In the genomic region with DNA sequence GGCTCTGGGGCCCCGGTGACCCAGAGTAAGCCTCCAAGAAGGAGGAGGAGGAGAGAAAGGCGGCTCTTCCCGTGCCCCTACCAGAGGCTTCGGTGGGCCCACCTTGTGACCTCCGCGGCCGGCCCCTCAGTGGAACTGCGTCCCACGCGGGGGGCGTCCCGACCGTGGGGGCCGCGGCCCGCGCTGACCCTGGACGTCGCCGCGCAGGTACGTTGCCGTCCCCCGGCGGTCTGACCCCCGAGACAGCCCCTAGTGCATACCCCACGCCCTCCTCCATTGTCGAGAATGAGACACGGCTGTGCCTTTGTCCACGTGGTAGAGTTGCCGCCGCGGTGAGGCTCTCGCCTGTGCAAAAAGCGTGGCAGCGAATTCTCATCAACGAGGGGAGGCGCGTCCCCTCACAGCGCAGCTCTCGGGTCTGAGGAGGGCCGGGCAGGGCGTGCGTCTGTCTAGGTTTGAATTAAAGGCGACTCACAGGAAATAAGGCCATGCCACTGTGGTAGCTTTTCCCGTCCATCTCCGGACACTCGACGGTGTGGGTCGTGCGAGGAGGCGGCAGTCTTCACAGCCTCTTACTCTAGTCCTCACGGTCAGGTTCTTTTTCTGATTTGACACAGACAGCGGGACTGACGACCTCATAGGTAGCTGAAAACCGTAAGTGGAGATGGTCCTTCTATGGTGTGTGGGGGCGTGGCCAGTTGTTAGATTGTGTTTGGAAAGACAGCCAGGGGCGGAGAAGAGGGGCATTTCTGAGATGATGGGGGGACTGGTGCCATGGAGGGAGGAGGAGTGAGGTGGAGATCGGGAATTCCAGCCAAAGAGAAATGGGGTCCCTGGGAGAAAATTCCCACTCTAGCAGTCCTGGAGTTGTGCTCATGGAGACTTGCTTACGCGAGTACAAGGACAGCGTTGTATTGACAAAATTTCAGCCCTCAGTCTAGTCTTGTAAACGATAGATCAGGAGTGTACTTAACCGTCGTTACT, we compare ENCODE assay signal across 8 cellular contexts. TPM values are rescaled to one million over a fixed set of nuclear protein-coding genes. Genes with fewer than 3 reads are reported as not detected.
DNase-seq lines count a peak whose midpoint lies in the region; ATAC-seq and TF ChIP-seq lines count a peak whose summit lies in the region.

No MANE protein-coding gene starts in this region.

- WGBS in heart right ventricle, 2 donors: 2 to 3% methylated on average over 65 of the region's 65 CpGs
- WGBS in psoas muscle, 3 donors: 1 to 2% (median 2%) methylated on average over 56 to 65 of the region's 65 CpGs

- no peaks in the 10 kb centered on the region for H3K9me3 Mint-ChIP-seq in Calu3 (ENCODE audit: low read depth, unreplicated experiment)
- H3K9me3 Mint-ChIP-seq in activated naive CD4-positive, alpha-beta T cell treated with anti-CD3 and anti-CD28 coated beads, Interleukin-2, amount 50 U/mL, for 72 hours: no peaks in the 10 kb centered on the region

- BruUV-seq in Calu3 (replicated peaks; lab: Mats Ljungman, UMichigan): no TSS peak

- peaks cover 20% of the 10 kb centered on the region for H3K36me3 Mint-ChIP-seq in Calu3 (ENCODE audit: insufficient read depth, unreplicated experiment)
- peaks cover 6 to 14% of the 10 kb centered on the region in 2 donors for H3K36me3 Mint-ChIP-seq in activated naive CD4-positive, alpha-beta T cell treated with anti-CD3 and anti-CD28 coated beads, Interleukin-2, amount 50 U/mL, for 72 hours

- H3K4me1 ChIP-seq in HUES48 (ENCODE audit: control insufficient read depth, insufficient read depth, low read length) (peaks cover 24% of the 10 kb centered on the region), heart right ventricle (peaks cover 3 to 29% (median 24%) of the 10 kb centered on the region in 9 donors), psoas muscle (peaks cover 13% of the 10 kb centered on the region)

- H3K36me3 ChIP-seq in HUES48 (ENCODE audit: control insufficient read depth, insufficient read depth, low read length): peaks cover 23% of the 10 kb centered on the region
- H3K36me3 ChIP-seq in heart right ventricle: peaks cover 0 to 25% (median 0%) of the 10 kb centered on the region in 9 donors
- peaks cover 9 to 18% of the 10 kb centered on the region in 2 donors for H3K36me3 ChIP-seq in psoas muscle (ENCODE audit: insufficient read depth in 1 of 2, low read depth in 1 of 2)

- peak overlapping the region; percentile 67 for H3K27ac Mint-ChIP-seq in Calu3 (ENCODE audit: unreplicated experiment)
- peak overlapping the region; percentile 97 to 100 for H3K27ac Mint-ChIP-seq in activated naive CD4-positive, alpha-beta T cell treated with anti-CD3 and anti-CD28 coated beads, Interleukin-2, amount 50 U/mL, for 72 hours

- H3K4me3 Mint-ChIP-seq in Calu3 (ENCODE audit: low read depth, unreplicated experiment): peak overlapping the region; percentile 86

- CTCF ChIA-PET in Calu3 (lab: Charles Lee): interaction anchor here (0.6 kb wide), 1 partner anchor 14 kb away, joined by 5 read pairs; no protein-coding TSS in a partner anchor

- H3K27ac ChIP-seq in HUES48 (ENCODE audit: low read depth, low read length) (peak overlapping the region; percentile 74), heart right ventricle (peak overlapping the region; percentile 88 to 100 (median 98)), psoas muscle (peak overlapping the region; percentile 99)

- no peaks in the 10 kb centered on the region for H3K27me3 Mint-ChIP-seq in Calu3 (ENCODE audit: unreplicated experiment)

- intact Hi-C loops in Calu3 (cut with micrococcal nuclease; ENCODE audit: unreplicated experiment) (loop anchor here (1.0 kb wide), 1 partner anchor 7 kb away; no protein-coding TSS in a partner anchor), heart right ventricle (cut with DNase I) (loop anchor here in 4 of 10 donors (5.0 to 10.0 kb wide), 5 partner anchors 186 to 1704 kb away; a partner anchor contains a TSS), psoas muscle (cut with DNase I) (loop anchor here (5.0 to 10.0 kb wide), 5 partner anchors 64 to 304 kb away; a partner anchor contains a TSS)

- DNase-seq in Calu3 (peak; percentile 15), SK-MEL-5 (ENCODE audit: low read depth, low spot score) (peak; percentile 47), heart right ventricle (peak in 1 of 2 donors; percentile 43), psoas muscle (peak; percentile 44 to 75), NCI-H446 treated with DMSO at 0.1 percent for 48 hours (lab: John Stamatoyannopoulos, UW) (no peak)
- DNase-seq in activated naive CD4-positive, alpha-beta T cell treated with anti-CD3 and anti-CD28 coated beads, Interleukin-2, amount 50 U/mL, for 72 hours (ENCODE audit: low spot score in 2 of 2): peak; percentile 64 to 68

- H3K4me3 ChIP-seq in HUES48 (ENCODE audit: low read depth, low read length): peak overlapping the region; percentile 98
- H3K4me3 ChIP-seq in heart right ventricle: peak overlapping the region; percentile 78 to 97 (median 86)
- H3K4me3 ChIP-seq in psoas muscle: peak overlapping the region; percentile 91

- peak; percentile 20 for ATAC-seq in GM21367 (IDR thresholded peaks at IDR 0.05; ENCODE audit: unreplicated experiment)
- peak; percentile 46 to 51 for ATAC-seq in activated naive CD4-positive, alpha-beta T cell treated with anti-CD3 and anti-CD28 coated beads, Interleukin-2, amount 50 U/mL, for 72 hours
- ATAC-seq in heart right ventricle: peak; percentile 7 to 64 (median 11)
- peak; percentile 12 to 41 (median 32) for ATAC-seq in psoas muscle

- no peaks in the 10 kb centered on the region for H3K4me1 Mint-ChIP-seq in Calu3 (ENCODE audit: low read depth, unreplicated experiment)

- no peaks in the 10 kb centered on the region for H3K27me3 ChIP-seq in HUES48 (ENCODE audit: control insufficient read depth, insufficient read depth, low read length)
- no peaks in the 10 kb centered on the region for H3K27me3 ChIP-seq in heart right ventricle
- no peaks in the 10 kb centered on the region for H3K27me3 ChIP-seq in psoas muscle (ENCODE audit: insufficient read depth in 3 of 3, low read length in 2 of 3)

- H3K9ac ChIP-seq in HUES48 (ENCODE audit: low read depth, low read length): peak overlapping the region; percentile 53; the same call in 1 of the 2 replicates

- H3K9me3 ChIP-seq in HUES48 (ENCODE audit: control insufficient read depth, insufficient read depth, low read length) (no peaks in the 10 kb centered on the region), heart right ventricle (no peaks in the 10 kb centered on the region), psoas muscle (no peaks in the 10 kb centered on the region)

- TF ChIP-seq CTCF in Calu3 (IDR thresholded peaks at IDR 0.05; ENCODE audit: unreplicated experiment) (no peak), heart right ventricle (IDR thresholded peaks at IDR 0.05) (no peak), psoas muscle (IDR thresholded peaks at IDR 0.05) (no peak)

- in situ Hi-C loops in SK-MEL-5 (cut with HindIII; ENCODE audit: low pct_unique_long_range_greater_than_20kb, low sequenced_read_pairs): no loop called here

RNA-seq across cellular contexts. Expression of a gene that starts 0.6 kb away (rescaled TPM):
- total RNA-seq in Calu3 (2022) (7.2 and 7.9 TPM in 2 replicates), heart right ventricle (10 to 100 TPM in 2 of 10 donors, 1 to 10 TPM in 8; 4.5 to 12.9 (median 6.5) TPM), psoas muscle (10 to 100 TPM in 3 of 4 donors, 1 to 10 TPM in 1; 6.7 to 18.9 (median 11.1) TPM)
- 39.8 and 43.4 TPM in 2 replicates for total RNA-seq in SK-MEL-5 (2014; rRNA removed; shearing (Covaris generic))
- 34.6 and 36.2 TPM in 2 replicates for polyA plus RNA-seq in SK-MEL-5 (2015; cell fraction: cytosol; rRNA removed)
- polyA plus RNA-seq in SK-MEL-5 (2015; cell fraction: nucleus; rRNA removed): 10.9 and 16.4 TPM in 2 replicates
- total RNA-seq in activated naive CD4-positive, alpha-beta T cell treated with anti-CD3 and anti-CD28 coated beads, Interleukin-2, amount 50 U/mL, for 72 hours: 10 to 100 TPM; 37.0 to 45.9 TPM
- polyA plus RNA-seq in heart right ventricle (10 to 100 TPM in 1 of 2 donors, 1 to 10 TPM in 1; 6.6 to 21.3 TPM), psoas muscle (10 to 100 TPM in 2 of 3 donors, 1 to 10 TPM in 1; 8.9 to 29.9 (median 11.4) TPM)

RNA-seq across cellular contexts. Expression of a gene that starts 10.8 kb away (rescaled TPM):
- total RNA-seq in Calu3 (2022): 4.5 and 5.0 TPM in 2 replicates
- 22.6 and 23.8 TPM in 2 replicates for total RNA-seq in SK-MEL-5 (2014; rRNA removed; shearing (Covaris generic))
- 25.2 and 44.2 TPM in 2 replicates for polyA plus RNA-seq in SK-MEL-5 (2015; cell fraction: cytosol; rRNA removed)
- 34.8 and 35.5 TPM in 2 replicates for polyA plus RNA-seq in SK-MEL-5 (2015; cell fraction: nucleus; rRNA removed)
- total RNA-seq in activated naive CD4-positive, alpha-beta T cell treated with anti-CD3 and anti-CD28 coated beads, Interleukin-2, amount 50 U/mL, for 72 hours: 1 to 10 TPM; 5.6 to 9.2 TPM
- total RNA-seq in heart right ventricle: 10 to 100 TPM; 20.6 to 42.7 (median 28.8) TPM
- polyA plus RNA-seq in heart right ventricle: 10 to 100 TPM in 1 of 2 donors, 1 to 10 TPM in 1; 8.6 to 10.0 TPM
- 10 to 100 TPM in 3 of 4 donors, 1 to 10 TPM in 1; 9.7 to 20.7 (median 11.9) TPM for total RNA-seq in psoas muscle
- polyA plus RNA-seq in psoas muscle: 10 to 100 TPM in 1 of 3 donors, 1 to 10 TPM in 2; 5.3 to 10.5 (median 6.8) TPM
